In genomic region chr7:75711634-75712494, GRCh38 we compare ENCODE assay signal across 9 cellular contexts. TPM values are rescaled to one million over a fixed set of nuclear protein-coding genes. Genes with fewer than 3 reads are reported as not detected.
DNase-seq lines count a peak whose midpoint lies in the region; ATAC-seq and TF ChIP-seq lines count a peak whose summit lies in the region.
"Had no signal": no experiment of that assay in that cellular context is flagged by ENCODE, and none has a peak within 500 bp of the region (broad histone marks: within the 10 kb centered on the region; RNA-seq: fewer than 3 reads in every experiment).

No MANE protein-coding gene starts in this region.

- peak; percentile 89 for ATAC-seq in Right ventricle myocardium inferior
- no peak for ATAC-seq in lung (ENCODE audit: insufficient read depth, low FRiP score)

- DNase-seq in Right ventricle myocardium inferior (ENCODE audit: missing footprints) (no peak), cardiac septum (ENCODE audit: low spot score) (no peak), chondrocyte (ENCODE audit: low spot score) (peak; percentile 28), lung (ENCODE audit: low spot score) (no peak), vagina (ENCODE audit: extremely low spot score in 2 of 2) (no peak), C1 segment of cervical spinal cord (lab: John Stamatoyannopoulos, UW) (no peak)
- DNase-seq in activated CD4-positive, alpha-beta memory T cell treated with anti-CD3 and anti-CD28 coated beads for 36 hours = no peak
- no peak for DNase-seq in activated CD4-positive, alpha-beta T cell treated with anti-CD3 and anti-CD28 coated beads for 4 hours
- DNase-seq: stimulated activated CD4-positive, alpha-beta T cell treated with anti-CD3 and anti-CD28 coated beads, Interleukin-4, amount 100 ng/mL, for 4 hours had no signal

- 13 to 29% methylated on average over 10 of the region's 10 CpGs for WGBS in lung, 2 donors

- H3K4me3 Mint-ChIP-seq in chondrocyte (ENCODE audit: unreplicated experiment) = peak overlapping the region; percentile 56
- no peak overlapping the region for H3K4me3 Mint-ChIP-seq in activated CD4-positive, alpha-beta memory T cell treated with anti-CD3 and anti-CD28 coated beads for 36 hours

- no peak for TF ChIP-seq POLR2A in vagina (IDR thresholded peaks at IDR 0.05)

- peaks cover 48% of the 10 kb centered on the region for H3K4me1 Mint-ChIP-seq in chondrocyte (ENCODE audit: low read depth)
- no peaks in the 10 kb centered on the region for H3K4me1 Mint-ChIP-seq in activated CD4-positive, alpha-beta memory T cell treated with anti-CD3 and anti-CD28 coated beads for 36 hours (ENCODE audit: low read depth)

- H3K4me3 ChIP-seq in lung (no peak overlapping the region), vagina (no peak overlapping the region)

- H3K27ac ChIP-seq in lung (ENCODE audit: low read depth in 1 of 2, low read length in 1 of 2) = peak overlapping the region; percentile 63 to 87
- H3K27ac ChIP-seq in vagina = peak overlapping the region; percentile 22

- POLR2A ChIA-PET in activated CD4-positive, alpha-beta memory T cell treated with anti-CD3 and anti-CD28 coated beads for 36 hours (lab: Charles Lee) = no interaction called here

- TF ChIP-seq CTCF in chondrocyte (IDR thresholded peaks at IDR 0.05) (no peak), lung (IDR thresholded peaks at IDR 0.05; ENCODE audit: control extremely low read depth, extremely low read depth) (no peak), vagina (IDR thresholded peaks at IDR 0.05) (no peak)

- peak overlapping the region; percentile 99 for H3K27ac Mint-ChIP-seq in chondrocyte (ENCODE audit: unreplicated experiment)
- no peak overlapping the region for H3K27ac Mint-ChIP-seq in activated CD4-positive, alpha-beta memory T cell treated with anti-CD3 and anti-CD28 coated beads for 36 hours

- CTCF ChIA-PET in activated CD4-positive, alpha-beta memory T cell treated with anti-CD3 and anti-CD28 coated beads for 36 hours (lab: Charles Lee) = interaction anchor here (0.7 kb wide), 1 partner anchor 50 kb away, joined by 3 read pairs; no protein-coding TSS in a partner anchor

- H3K9me3 ChIP-seq in lung (ENCODE audit: control insufficient read depth in 2 of 2, insufficient read depth in 1 of 2, low read length in 1 of 2) = no peaks in the 10 kb centered on the region
- peaks cover 7% of the 10 kb centered on the region for H3K9me3 ChIP-seq in vagina

- peaks cover 0 to 2% of the 10 kb centered on the region in 2 donors for H3K36me3 ChIP-seq in lung (ENCODE audit: control insufficient read depth in 2 of 2, insufficient read depth in 2 of 2, low read length in 2 of 2)
- H3K36me3 ChIP-seq in vagina = no peaks in the 10 kb centered on the region

- peaks cover 9% of the 10 kb centered on the region for H3K36me3 Mint-ChIP-seq in chondrocyte (ENCODE audit: low read depth)
- peaks cover 6% of the 10 kb centered on the region for H3K36me3 Mint-ChIP-seq in activated CD4-positive, alpha-beta memory T cell treated with anti-CD3 and anti-CD28 coated beads for 36 hours

- H3K9me3 Mint-ChIP-seq in chondrocyte (ENCODE audit: low read depth) = peaks cover 10% of the 10 kb centered on the region
- peaks cover 28% of the 10 kb centered on the region for H3K9me3 Mint-ChIP-seq in activated CD4-positive, alpha-beta memory T cell treated with anti-CD3 and anti-CD28 coated beads for 36 hours

- H3K27me3 ChIP-seq in lung (ENCODE audit: control insufficient read depth, insufficient read depth) (no peaks in the 10 kb centered on the region), vagina (no peaks in the 10 kb centered on the region)

- H3K27me3 Mint-ChIP-seq in chondrocyte (ENCODE audit: low read depth) = no peaks in the 10 kb centered on the region
- no peaks in the 10 kb centered on the region for H3K27me3 Mint-ChIP-seq in activated CD4-positive, alpha-beta memory T cell treated with anti-CD3 and anti-CD28 coated beads for 36 hours

- peaks cover 11 to 20% of the 10 kb centered on the region in 2 donors for H3K4me1 ChIP-seq in lung (ENCODE audit: control insufficient read depth in 2 of 2, insufficient read depth in 2 of 2, low read length in 2 of 2)
- peaks cover 8% of the 10 kb centered on the region for H3K4me1 ChIP-seq in vagina

- intact Hi-C loops in Right ventricle myocardium inferior (cut with DNase I) (loop anchor here (2.0 to 10.0 kb wide), 2 partner anchors 37 to 57 kb away; no protein-coding TSS in a partner anchor), cardiac septum (cut with DNase I) (loop anchor here (2.0 kb wide), 1 partner anchor 27 kb away; the partner anchor contains the start of gene HIP1), vagina (cut with DNase I) (loop anchor here (10.0 kb wide), 1 partner anchor 543 kb away; no protein-coding TSS in a partner anchor)
- intact Hi-C loops in activated CD4-positive, alpha-beta memory T cell treated with anti-CD3 and anti-CD28 coated beads for 36 hours (cut with micrococcal nuclease) = no loop called here

RNA-seq across cellular contexts. Expression of gene HIP1, which starts 26.9 kb away (rescaled TPM):
- total RNA-seq in Right ventricle myocardium inferior (18.0 TPM), cardiac septum (24.7 TPM), chondrocyte (45.0 to 87.6 TPM (median 46.6 TPM) in 3 replicates), lung (10 to 100 TPM; 28.3 to 51.2 TPM), vagina (17.7 TPM)
- polyA plus RNA-seq in lung = 10 to 100 TPM; 10.2 to 28.9 TPM
- 1 to 10 TPM; 7.9 to 8.2 TPM for total RNA-seq in activated CD4-positive, alpha-beta memory T cell treated with anti-CD3 and anti-CD28 coated beads for 36 hours
